Comparison of ENCODE assay signal across 2 cellular contexts in genomic region chr20:13953227-13953626, GRCh38.
TF ChIP-seq lines count a peak whose summit lies in the region.

No MANE protein-coding gene starts in this region.

TF ChIP-seq in HepG2, 621 proteins besides CTCF, POLR2A, EP300 and RAD21:
- TF ChIP-seq, protein P1, sequence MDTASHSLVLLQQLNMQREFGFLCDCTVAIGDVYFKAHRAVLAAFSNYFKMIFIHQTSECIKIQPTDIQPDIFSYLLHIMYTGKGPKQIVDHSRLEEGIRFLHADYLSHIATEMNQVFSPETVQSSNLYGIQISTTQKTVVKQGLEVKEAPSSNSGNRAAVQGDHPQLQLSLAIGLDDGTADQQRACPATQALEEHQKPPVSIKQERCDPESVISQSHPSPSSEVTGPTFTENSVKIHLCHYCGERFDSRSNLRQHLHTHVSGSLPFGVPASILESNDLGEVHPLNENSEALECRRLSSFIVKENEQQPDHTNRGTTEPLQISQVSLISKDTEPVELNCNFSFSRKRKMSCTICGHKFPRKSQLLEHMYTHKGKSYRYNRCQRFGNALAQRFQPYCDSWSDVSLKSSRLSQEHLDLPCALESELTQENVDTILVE (CRISPR knock-in tag; IDR thresholded peaks at IDR 0.05), result no peak
- TF ChIP-seq KAT8 (CRISPR knock-in tag; IDR thresholded peaks at IDR 0.05) (no peak), SIN3A (IDR thresholded peaks at IDR 0.05; ENCODE audit: borderline replicate concordance, low read depth, low read length) (no peak), HNF4A (CRISPR knock-in tag; IDR thresholded peaks at IDR 0.05) (no peak), MIER3 (CRISPR knock-in tag; IDR thresholded peaks at IDR 0.05; ENCODE audit: borderline replicate concordance) (no peak), HIVEP1 (CRISPR knock-in tag; IDR thresholded peaks at IDR 0.05) (no peak), SNAI1 (CRISPR knock-in tag; IDR thresholded peaks at IDR 0.05; ENCODE audit: borderline replicate concordance) (no peak), ZNF569 (CRISPR knock-in tag; IDR thresholded peaks at IDR 0.05; ENCODE audit: borderline replicate concordance) (no peak), ZEB1 (IDR thresholded peaks at IDR 0.05; ENCODE audit: insufficient replicate concordance, low read depth) (no peak)

TF ChIP-seq in GM12878, 131 proteins besides CTCF, POLR2A, EP300 and RAD21:
- TF ChIP-seq ZNF592 (IDR thresholded peaks at IDR 0.05) (no peak), LARP7 (IDR thresholded peaks at IDR 0.05) (no peak)
